8 cellular contexts compared by ENCODE assay signal in genomic region chr17:64129515-64129764, GRCh38. TPM values are rescaled to one million over a fixed set of nuclear protein-coding genes. Genes with fewer than 3 reads are reported as not detected.
DNase-seq lines count a peak whose midpoint lies in the region; FAIRE-seq and TF ChIP-seq lines count a peak whose summit lies in the region.

No MANE protein-coding gene starts in this region.

- FAIRE-seq in GM19239 (lab: Jason Lieb, UNC): no peak

- H3K27me3 Mint-ChIP-seq in IgD-negative memory B cell (no peaks in the 10 kb centered on the region), nephron progenitor cell (ENCODE audit: low read depth, poor library complexity) (peaks cover 21% of the 10 kb centered on the region)

- H3K9me3 Mint-ChIP-seq in IgD-negative memory B cell: no peaks in the 10 kb centered on the region
- H3K9me3 Mint-ChIP-seq in nephron progenitor cell: no peaks in the 10 kb centered on the region

- H3K4me3 ChIP-seq in GM08714 (ENCODE audit: low read length) (peak overlapping the region; percentile 87), coronary artery (peak overlapping the region; percentile 90)

- H3K27ac Mint-ChIP-seq in IgD-negative memory B cell: no peak overlapping the region
- H3K27ac Mint-ChIP-seq in nephron progenitor cell: no peak overlapping the region

- H3K36me3 Mint-ChIP-seq in IgD-negative memory B cell: peaks cover 9% of the 10 kb centered on the region
- H3K36me3 Mint-ChIP-seq in nephron progenitor cell (ENCODE audit: low read depth): peaks cover 2% of the 10 kb centered on the region

- no peak for TF ChIP-seq CTCF in coronary artery (IDR thresholded peaks at IDR 0.05)
- no peak for TF ChIP-seq CTCF in nephron progenitor cell (IDR thresholded peaks at IDR 0.05)

- H3K4me1 Mint-ChIP-seq in IgD-negative memory B cell (peaks cover 8 to 26% (median 11%) of the 10 kb centered on the region in 3 donors), nephron progenitor cell (peaks cover 40% of the 10 kb centered on the region)

- peak overlapping the region; percentile 97 to 98 for H3K27ac ChIP-seq in coronary artery

- no peak for DNase-seq in coronary artery (ENCODE audit: low spot score)
- no peak for DNase-seq in nephron progenitor cell
- DNase-seq in GM19238 (ENCODE audit: insufficient read length, low spot score): no peak
- DNase-seq in GM19239 (ENCODE audit: insufficient read length, low spot score): no peak
- DNase-seq in dermis blood vessel endothelial cell: no peak
- DNase-seq in AG08396 (ENCODE audit: low spot score): no peak

- H3K4me3 Mint-ChIP-seq in IgD-negative memory B cell: peak overlapping the region; percentile 83 to 99 (median 86)
- H3K4me3 Mint-ChIP-seq in nephron progenitor cell: peak overlapping the region; percentile 88

RNA-seq across cellular contexts. Expression of gene ERN1, which starts 0.5 kb away (rescaled TPM):
- 9.6 TPM for polyA plus RNA-seq in IgD-negative memory B cell
- 17.5 and 20.4 TPM in 2 replicates for total RNA-seq in dermis blood vessel endothelial cell
